Comparison of ENCODE assay signal across 8 cellular contexts in the genomic region with DNA sequence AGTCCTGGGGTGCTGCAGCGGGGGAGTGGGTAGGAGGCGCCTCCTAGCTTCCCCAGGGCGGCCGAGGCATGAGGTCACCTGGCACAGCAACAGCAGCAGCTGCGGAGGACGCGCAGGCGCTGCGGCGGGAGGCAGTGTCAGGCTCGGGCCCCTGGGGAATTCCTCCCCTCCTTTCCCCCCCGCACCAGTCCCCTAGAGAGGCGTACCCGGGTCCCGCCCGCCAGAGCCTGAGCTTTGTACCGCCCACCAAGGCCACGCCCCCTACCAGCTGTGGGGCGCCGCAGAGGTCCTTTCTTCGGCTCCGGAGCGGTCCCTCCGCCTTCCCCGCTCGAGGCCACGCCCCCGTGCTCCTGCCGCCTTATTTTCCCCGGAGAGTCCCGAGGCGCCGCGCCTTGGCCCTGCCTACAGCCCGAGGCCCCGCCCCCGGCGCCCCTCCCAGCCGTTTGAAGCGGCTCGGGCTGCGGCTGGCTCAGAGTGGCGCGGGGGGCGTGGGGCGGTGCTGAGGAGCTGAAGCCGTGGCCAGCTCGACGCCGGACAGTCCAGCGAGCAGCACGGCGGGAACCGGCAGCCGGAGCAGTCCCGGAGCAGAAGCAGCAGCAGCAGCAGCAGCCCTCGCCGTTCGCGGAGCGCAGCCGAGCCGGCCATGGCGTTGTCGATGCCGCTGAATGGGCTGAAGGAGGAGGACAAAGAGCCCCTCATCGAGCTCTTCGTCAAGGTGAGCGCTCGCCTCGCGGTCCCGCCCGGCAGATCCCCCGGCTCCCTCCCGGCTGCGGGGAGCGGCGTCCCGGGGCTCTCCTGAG. TPM values are rescaled to one million over a fixed set of nuclear protein-coding genes. Genes with fewer than 3 reads are reported as not detected.
DNase-seq lines count a peak whose midpoint lies in the region; ATAC-seq and TF ChIP-seq lines count a peak whose summit lies in the region.

A gene (plus strand): TSS at position 537 of the 800 bp plus-strand sequence. CDS start 107 bp downstream, at position 644.

- TF ChIP-seq POLR2A in GM19193 (IDR thresholded peaks at IDR 0.05; ENCODE audit: extremely low read depth, insufficient read depth, insufficient read length), result peak; percentile 79

- H3K27ac ChIP-seq in coronary artery, result peak within 1 kb of the TSS; percentile 97 to 98

- intact Hi-C loops in left colon (cut with DNase I, micrococcal nuclease), result no loop called here

- no peak for TF ChIP-seq CTCF in coronary artery (IDR thresholded peaks at IDR 0.05)

- DNase-seq in Ammon's horn (ENCODE audit: low spot score), result peak; percentile 99
- peak; percentile 96 to 97 for DNase-seq in NCI-H524 (lab: John Stamatoyannopoulos, UW)
- DNase-seq in activated CD4-positive, alpha-beta T cell treated with anti-CD3 and anti-CD28 coated beads for 48 hours, result peak; percentile 100
- peak; percentile 100 for DNase-seq in coronary artery (ENCODE audit: low spot score)
- peak; percentile 99 to 100 for DNase-seq in left colon
- peak; percentile 99 for DNase-seq in stimulated activated CD4-positive, alpha-beta T cell treated with anti-CD3 and anti-CD28 coated beads, Interleukin-1b, Interleukin-23, amount 100 ng/mL, for 48 hours

- ATAC-seq in HG03439 (IDR thresholded peaks at IDR 0.05; ENCODE audit: unreplicated experiment) (peak; percentile 62), left colon (peak; percentile 83)

- peak within 1 kb of the TSS; percentile 93 for H3K4me3 ChIP-seq in coronary artery

RNA-seq across cellular contexts. Expression of the gene that starts here (rescaled TPM):
- total RNA-seq in left colon, result 10 to 100 TPM; 39.4 to 79.8 TPM

Comparison
In these comparisons a context has a peak if more than half of its experiments do, and no peak if none do; other contexts are left out.
1. Peak in every context shown above with its lines: DNase-seq, ATAC-seq, H3K4me3 ChIP-seq and H3K27ac ChIP-seq.